2 cellular contexts compared by ENCODE assay signal in genomic region chr3:152333928-152334327, GRCh38.
TF ChIP-seq lines count a peak whose summit lies in the region.

No MANE protein-coding gene starts in this region.

TF ChIP-seq in IMR-90, 13 proteins besides CTCF, POLR2A, EP300 and RAD21:
- TF ChIP-seq RFX5 (IDR thresholded peaks at IDR 0.05; ENCODE audit: low read depth, low read length) (no peak), CEBPB (IDR thresholded peaks at IDR 0.05; ENCODE audit: low read depth, low read length) (peak; percentile 78)
TF ChIP-seq in IMR-90: peak in this region for 1.

TF ChIP-seq in GM12878, 131 proteins besides CTCF, POLR2A, EP300 and RAD21:
- TF ChIP-seq JUNB (IDR thresholded peaks at IDR 0.05): no peak
- TF ChIP-seq ZSCAN29 (IDR thresholded peaks at IDR 0.05): no peak
- no peak for TF ChIP-seq HDAC2 (IDR thresholded peaks at IDR 0.05)
- no peak for TF ChIP-seq IKZF1 (conservative IDR thresholded peaks at IDR 0.05)
- TF ChIP-seq TARDBP (IDR thresholded peaks at IDR 0.05; ENCODE audit: borderline replicate concordance): no peak
- no peak for TF ChIP-seq HCFC1 (IDR thresholded peaks at IDR 0.05; ENCODE audit: low read length)
- no peak for TF ChIP-seq KDM1A (IDR thresholded peaks at IDR 0.05; ENCODE audit: borderline replicate concordance)
- no peak for TF ChIP-seq FOXK2 (IDR thresholded peaks at IDR 0.05)
- no peak for TF ChIP-seq WRNIP1 (IDR thresholded peaks at IDR 0.05; ENCODE audit: borderline replicate concordance, low read depth, low read length)
- no peak for TF ChIP-seq E2F4 (IDR thresholded peaks at IDR 0.05; ENCODE audit: low read depth, low read length)
- no peak for TF ChIP-seq CHD1 (IDR thresholded peaks at IDR 0.05; ENCODE audit: low read depth, low read length)
- no peak for TF ChIP-seq RFX5 (IDR thresholded peaks at IDR 0.05; ENCODE audit: low read depth, low read length)
- no peak for TF ChIP-seq MYB (IDR thresholded peaks at IDR 0.05; ENCODE audit: borderline replicate concordance, low read depth, low read length)
- TF ChIP-seq CUX1 (IDR thresholded peaks at IDR 0.05; ENCODE audit: insufficient replicate concordance, low read depth, low read length): no peak
- no peak for TF ChIP-seq MAX (IDR thresholded peaks at IDR 0.05; ENCODE audit: low read depth, low read length)
- TF ChIP-seq IKZF2 (IDR thresholded peaks at IDR 0.05): no peak
- TF ChIP-seq POLR2AphosphoS5 (IDR thresholded peaks at IDR 0.05; ENCODE audit: low read length): no peak
TF ChIP-seq in GM12878: peak in this region for 0.
